Comparison of ENCODE assay signal across 2 cellular contexts in the genomic region with DNA sequence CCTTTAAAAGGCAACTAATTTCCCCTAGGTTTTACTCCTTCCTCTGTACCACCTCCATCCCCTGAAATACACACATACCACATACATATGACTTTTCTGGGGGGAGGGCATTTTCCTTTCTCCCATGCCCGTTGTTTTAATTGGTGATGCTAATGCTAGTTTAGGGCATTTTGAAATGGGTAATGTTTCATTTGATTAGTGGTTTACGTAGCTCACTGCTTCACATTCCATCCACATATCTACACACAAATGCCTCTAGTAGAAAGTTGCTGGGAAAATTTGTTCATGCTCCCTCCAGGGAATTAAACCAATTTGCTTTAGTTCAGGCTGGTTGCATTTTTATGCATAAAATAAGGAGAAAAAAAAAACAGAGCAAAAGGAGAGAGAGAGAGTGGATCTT.
TF ChIP-seq lines count a peak whose summit lies in the region.

No MANE protein-coding gene starts in this region.

TF ChIP-seq in SK-N-SH treated with all-trans-retinoic acid at 6 μM for 48 hours, 23 proteins besides CTCF, POLR2A, EP300 and RAD21 (continued from another document):
- TF ChIP-seq, protein P1, sequence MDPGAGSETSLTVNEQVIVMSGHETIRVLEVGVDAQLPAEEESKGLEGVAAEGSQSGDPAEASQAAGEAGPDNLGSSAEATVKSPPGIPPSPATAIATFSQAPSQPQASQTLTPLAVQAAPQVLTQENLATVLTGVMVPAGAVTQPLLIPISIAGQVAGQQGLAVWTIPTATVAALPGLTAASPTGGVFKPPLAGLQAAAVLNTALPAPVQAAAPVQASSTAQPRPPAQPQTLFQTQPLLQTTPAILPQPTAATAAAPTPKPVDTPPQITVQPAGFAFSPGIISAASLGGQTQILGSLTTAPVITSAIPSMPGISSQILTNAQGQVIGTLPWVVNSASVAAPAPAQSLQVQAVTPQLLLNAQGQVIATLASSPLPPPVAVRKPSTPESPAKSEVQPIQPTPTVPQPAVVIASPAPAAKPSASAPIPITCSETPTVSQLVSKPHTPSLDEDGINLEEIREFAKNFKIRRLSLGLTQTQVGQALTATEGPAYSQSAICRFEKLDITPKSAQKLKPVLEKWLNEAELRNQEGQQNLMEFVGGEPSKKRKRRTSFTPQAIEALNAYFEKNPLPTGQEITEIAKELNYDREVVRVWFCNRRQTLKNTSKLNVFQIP (CRISPR knock-in tag; IDR thresholded peaks at IDR 0.05; ENCODE audit: borderline replicate concordance, low read depth) = no peak
- TF ChIP-seq, protein P2, sequence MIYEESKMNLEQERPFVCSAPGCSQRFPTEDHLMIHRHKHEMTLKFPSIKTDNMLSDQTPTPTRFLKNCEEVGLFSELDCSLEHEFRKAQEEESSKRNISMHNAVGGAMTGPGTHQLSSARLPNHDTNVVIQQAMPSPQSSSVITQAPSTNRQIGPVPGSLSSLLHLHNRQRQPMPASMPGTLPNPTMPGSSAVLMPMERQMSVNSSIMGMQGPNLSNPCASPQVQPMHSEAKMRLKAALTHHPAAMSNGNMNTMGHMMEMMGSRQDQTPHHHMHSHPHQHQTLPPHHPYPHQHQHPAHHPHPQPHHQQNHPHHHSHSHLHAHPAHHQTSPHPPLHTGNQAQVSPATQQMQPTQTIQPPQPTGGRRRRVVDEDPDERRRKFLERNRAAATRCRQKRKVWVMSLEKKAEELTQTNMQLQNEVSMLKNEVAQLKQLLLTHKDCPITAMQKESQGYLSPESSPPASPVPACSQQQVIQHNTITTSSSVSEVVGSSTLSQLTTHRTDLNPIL (CRISPR knock-in tag; IDR thresholded peaks at IDR 0.05; ENCODE audit: low read depth) = no peak
- TF ChIP-seq PPARA (CRISPR knock-in tag; IDR thresholded peaks at IDR 0.05; ENCODE audit: borderline replicate concordance) (no peak), ESRRG (CRISPR knock-in tag; IDR thresholded peaks at IDR 0.05) (no peak), ZNF565 (CRISPR knock-in tag; conservative IDR thresholded peaks at IDR 0.05; ENCODE audit: low read depth) (no peak), TCF4 (CRISPR knock-in tag; IDR thresholded peaks at IDR 0.05; ENCODE audit: borderline replicate concordance) (no peak), ISL1 (CRISPR knock-in tag; IDR thresholded peaks at IDR 0.05) (peak; percentile 88), ARNTL (CRISPR knock-in tag; IDR thresholded peaks at IDR 0.05; ENCODE audit: borderline replicate concordance, low read depth) (no peak), BACH2 (CRISPR knock-in tag; IDR thresholded peaks at IDR 0.05; ENCODE audit: borderline replicate concordance) (no peak), ZNF70 (CRISPR knock-in tag; IDR thresholded peaks at IDR 0.05) (no peak), TOX (CRISPR knock-in tag; IDR thresholded peaks at IDR 0.05; ENCODE audit: borderline replicate concordance) (no peak), RARB (CRISPR knock-in tag; IDR thresholded peaks at IDR 0.05) (no peak), ZC3H10 (CRISPR knock-in tag; IDR thresholded peaks at IDR 0.05) (peak; percentile 64; the same call in 1 of the 2 replicates), ZNF8 (CRISPR knock-in tag; IDR thresholded peaks at IDR 0.05) (no peak), CSDC2 (CRISPR knock-in tag; IDR thresholded peaks at IDR 0.05) (no peak), SNAI2 (CRISPR knock-in tag; IDR thresholded peaks at IDR 0.05) (no peak), GLIS3 (CRISPR knock-in tag; IDR thresholded peaks at IDR 0.05) (no peak)
- TF ChIP-seq, protein P3, sequence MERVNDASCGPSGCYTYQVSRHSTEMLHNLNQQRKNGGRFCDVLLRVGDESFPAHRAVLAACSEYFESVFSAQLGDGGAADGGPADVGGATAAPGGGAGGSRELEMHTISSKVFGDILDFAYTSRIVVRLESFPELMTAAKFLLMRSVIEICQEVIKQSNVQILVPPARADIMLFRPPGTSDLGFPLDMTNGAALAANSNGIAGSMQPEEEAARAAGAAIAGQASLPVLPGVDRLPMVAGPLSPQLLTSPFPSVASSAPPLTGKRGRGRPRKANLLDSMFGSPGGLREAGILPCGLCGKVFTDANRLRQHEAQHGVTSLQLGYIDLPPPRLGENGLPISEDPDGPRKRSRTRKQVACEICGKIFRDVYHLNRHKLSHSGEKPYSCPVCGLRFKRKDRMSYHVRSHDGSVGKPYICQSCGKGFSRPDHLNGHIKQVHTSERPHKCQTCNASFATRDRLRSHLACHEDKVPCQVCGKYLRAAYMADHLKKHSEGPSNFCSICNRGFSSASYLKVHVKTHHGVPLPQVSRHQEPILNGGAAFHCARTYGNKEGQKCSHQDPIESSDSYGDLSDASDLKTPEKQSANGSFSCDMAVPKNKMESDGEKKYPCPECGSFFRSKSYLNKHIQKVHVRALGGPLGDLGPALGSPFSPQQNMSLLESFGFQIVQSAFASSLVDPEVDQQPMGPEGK (CRISPR knock-in tag; IDR thresholded peaks at IDR 0.05; ENCODE audit: borderline replicate concordance) = peak; percentile 70; the same call in 1 of the 2 replicates
- TF ChIP-seq, protein P4, sequence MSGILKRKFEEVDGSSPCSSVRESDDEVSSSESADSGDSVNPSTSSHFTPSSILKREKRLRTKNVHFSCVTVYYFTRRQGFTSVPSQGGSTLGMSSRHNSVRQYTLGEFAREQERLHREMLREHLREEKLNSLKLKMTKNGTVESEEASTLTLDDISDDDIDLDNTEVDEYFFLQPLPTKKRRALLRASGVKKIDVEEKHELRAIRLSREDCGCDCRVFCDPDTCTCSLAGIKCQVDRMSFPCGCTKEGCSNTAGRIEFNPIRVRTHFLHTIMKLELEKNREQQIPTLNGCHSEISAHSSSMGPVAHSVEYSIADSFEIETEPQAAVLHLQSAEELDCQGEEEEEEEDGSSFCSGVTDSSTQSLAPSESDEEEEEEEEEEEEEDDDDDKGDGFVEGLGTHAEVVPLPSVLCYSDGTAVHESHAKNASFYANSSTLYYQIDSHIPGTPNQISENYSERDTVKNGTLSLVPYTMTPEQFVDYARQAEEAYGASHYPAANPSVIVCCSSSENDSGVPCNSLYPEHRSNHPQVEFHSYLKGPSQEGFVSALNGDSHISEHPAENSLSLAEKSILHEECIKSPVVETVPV (CRISPR knock-in tag; IDR thresholded peaks at IDR 0.05) = no peak

TF ChIP-seq in HepG2, 621 proteins besides CTCF, POLR2A, EP300 and RAD21 (continued from another document):
- TF ChIP-seq, protein P5, sequence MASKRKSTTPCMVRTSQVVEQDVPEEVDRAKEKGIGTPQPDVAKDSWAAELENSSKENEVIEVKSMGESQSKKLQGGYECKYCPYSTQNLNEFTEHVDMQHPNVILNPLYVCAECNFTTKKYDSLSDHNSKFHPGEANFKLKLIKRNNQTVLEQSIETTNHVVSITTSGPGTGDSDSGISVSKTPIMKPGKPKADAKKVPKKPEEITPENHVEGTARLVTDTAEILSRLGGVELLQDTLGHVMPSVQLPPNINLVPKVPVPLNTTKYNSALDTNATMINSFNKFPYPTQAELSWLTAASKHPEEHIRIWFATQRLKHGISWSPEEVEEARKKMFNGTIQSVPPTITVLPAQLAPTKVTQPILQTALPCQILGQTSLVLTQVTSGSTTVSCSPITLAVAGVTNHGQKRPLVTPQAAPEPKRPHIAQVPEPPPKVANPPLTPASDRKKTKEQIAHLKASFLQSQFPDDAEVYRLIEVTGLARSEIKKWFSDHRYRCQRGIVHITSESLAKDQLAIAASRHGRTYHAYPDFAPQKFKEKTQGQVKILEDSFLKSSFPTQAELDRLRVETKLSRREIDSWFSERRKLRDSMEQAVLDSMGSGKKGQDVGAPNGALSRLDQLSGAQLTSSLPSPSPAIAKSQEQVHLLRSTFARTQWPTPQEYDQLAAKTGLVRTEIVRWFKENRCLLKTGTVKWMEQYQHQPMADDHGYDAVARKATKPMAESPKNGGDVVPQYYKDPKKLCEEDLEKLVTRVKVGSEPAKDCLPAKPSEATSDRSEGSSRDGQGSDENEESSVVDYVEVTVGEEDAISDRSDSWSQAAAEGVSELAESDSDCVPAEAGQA (IDR thresholded peaks at IDR 0.05; ENCODE audit: low read depth) = no peak
- TF ChIP-seq, protein P5 (CRISPR knock-in tag; IDR thresholded peaks at IDR 0.05; ENCODE audit: borderline replicate concordance) = no peak
- TF ChIP-seq ZBTB1 (CRISPR knock-in tag; IDR thresholded peaks at IDR 0.05; ENCODE audit: borderline replicate concordance) (no peak), JUN (CRISPR knock-in tag; IDR thresholded peaks at IDR 0.05) (no peak), KDM6A (CRISPR knock-in tag; IDR thresholded peaks at IDR 0.05; ENCODE audit: low read depth) (no peak), MIXL1 (CRISPR knock-in tag; IDR thresholded peaks at IDR 0.05) (no peak), ZNF709 (CRISPR knock-in tag; IDR thresholded peaks at IDR 0.05) (no peak), ZSCAN21 (CRISPR knock-in tag; IDR thresholded peaks at IDR 0.05; ENCODE audit: borderline replicate concordance) (no peak), ZFY (CRISPR knock-in tag; IDR thresholded peaks at IDR 0.05) (no peak), NRL (CRISPR knock-in tag; IDR thresholded peaks at IDR 0.05; ENCODE audit: borderline replicate concordance) (no peak), KDM5A (IDR thresholded peaks at IDR 0.05; ENCODE audit: borderline replicate concordance, low read length) (no peak), TBX3 (IDR thresholded peaks at IDR 0.05; ENCODE audit: borderline replicate concordance) (no peak), ETV5 (CRISPR knock-in tag; IDR thresholded peaks at IDR 0.05; ENCODE audit: borderline replicate concordance) (no peak), ONECUT2 (CRISPR knock-in tag; IDR thresholded peaks at IDR 0.05) (no peak), ZNF256 (CRISPR knock-in tag; conservative IDR thresholded peaks at IDR 0.05) (no peak), TOE1 (CRISPR knock-in tag; IDR thresholded peaks at IDR 0.05) (no peak), RBFOX2 (IDR thresholded peaks at IDR 0.05; ENCODE audit: low read depth, low read length) (no peak)
- TF ChIP-seq, protein P6, sequence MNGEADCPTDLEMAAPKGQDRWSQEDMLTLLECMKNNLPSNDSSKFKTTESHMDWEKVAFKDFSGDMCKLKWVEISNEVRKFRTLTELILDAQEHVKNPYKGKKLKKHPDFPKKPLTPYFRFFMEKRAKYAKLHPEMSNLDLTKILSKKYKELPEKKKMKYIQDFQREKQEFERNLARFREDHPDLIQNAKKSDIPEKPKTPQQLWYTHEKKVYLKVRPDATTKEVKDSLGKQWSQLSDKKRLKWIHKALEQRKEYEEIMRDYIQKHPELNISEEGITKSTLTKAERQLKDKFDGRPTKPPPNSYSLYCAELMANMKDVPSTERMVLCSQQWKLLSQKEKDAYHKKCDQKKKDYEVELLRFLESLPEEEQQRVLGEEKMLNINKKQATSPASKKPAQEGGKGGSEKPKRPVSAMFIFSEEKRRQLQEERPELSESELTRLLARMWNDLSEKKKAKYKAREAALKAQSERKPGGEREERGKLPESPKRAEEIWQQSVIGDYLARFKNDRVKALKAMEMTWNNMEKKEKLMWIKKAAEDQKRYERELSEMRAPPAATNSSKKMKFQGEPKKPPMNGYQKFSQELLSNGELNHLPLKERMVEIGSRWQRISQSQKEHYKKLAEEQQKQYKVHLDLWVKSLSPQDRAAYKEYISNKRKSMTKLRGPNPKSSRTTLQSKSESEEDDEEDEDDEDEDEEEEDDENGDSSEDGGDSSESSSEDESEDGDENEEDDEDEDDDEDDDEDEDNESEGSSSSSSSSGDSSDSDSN (CRISPR knock-in tag; IDR thresholded peaks at IDR 0.05) = no peak
- TF ChIP-seq, protein P7, sequence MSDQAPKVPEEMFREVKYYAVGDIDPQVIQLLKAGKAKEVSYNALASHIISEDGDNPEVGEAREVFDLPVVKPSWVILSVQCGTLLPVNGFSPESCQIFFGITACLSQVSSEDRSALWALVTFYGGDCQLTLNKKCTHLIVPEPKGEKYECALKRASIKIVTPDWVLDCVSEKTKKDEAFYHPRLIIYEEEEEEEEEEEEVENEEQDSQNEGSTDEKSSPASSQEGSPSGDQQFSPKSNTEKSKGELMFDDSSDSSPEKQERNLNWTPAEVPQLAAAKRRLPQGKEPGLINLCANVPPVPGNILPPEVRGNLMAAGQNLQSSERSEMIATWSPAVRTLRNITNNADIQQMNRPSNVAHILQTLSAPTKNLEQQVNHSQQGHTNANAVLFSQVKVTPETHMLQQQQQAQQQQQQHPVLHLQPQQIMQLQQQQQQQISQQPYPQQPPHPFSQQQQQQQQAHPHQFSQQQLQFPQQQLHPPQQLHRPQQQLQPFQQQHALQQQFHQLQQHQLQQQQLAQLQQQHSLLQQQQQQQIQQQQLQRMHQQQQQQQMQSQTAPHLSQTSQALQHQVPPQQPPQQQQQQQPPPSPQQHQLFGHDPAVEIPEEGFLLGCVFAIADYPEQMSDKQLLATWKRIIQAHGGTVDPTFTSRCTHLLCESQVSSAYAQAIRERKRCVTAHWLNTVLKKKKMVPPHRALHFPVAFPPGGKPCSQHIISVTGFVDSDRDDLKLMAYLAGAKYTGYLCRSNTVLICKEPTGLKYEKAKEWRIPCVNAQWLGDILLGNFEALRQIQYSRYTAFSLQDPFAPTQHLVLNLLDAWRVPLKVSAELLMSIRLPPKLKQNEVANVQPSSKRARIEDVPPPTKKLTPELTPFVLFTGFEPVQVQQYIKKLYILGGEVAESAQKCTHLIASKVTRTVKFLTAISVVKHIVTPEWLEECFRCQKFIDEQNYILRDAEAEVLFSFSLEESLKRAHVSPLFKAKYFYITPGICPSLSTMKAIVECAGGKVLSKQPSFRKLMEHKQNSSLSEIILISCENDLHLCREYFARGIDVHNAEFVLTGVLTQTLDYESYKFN (CRISPR knock-in tag; conservative IDR thresholded peaks at IDR 0.05) = no peak
